23 cellular contexts compared by ENCODE assay signal in the genomic region with DNA sequence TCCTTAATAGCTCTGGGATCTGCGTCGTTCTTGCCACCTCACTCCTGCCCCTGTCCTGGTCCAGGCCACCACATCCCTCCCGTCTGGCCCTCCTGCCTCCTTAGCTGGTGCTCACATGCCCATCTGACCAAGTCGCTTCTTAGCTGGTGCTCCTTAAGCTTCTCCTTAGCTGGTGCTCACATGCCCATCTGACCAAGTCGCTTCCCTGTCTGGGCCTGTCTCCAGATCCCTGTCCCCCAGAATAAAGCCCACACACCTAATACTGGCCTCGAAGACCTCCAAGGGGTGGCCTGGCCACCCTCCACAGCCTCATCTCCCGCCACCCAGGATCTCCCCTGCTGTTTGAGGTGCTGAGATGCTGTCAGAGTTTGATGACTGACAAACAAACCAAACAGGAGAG. TPM values are rescaled to one million over a fixed set of nuclear protein-coding genes. Genes with fewer than 3 reads are reported as not detected.
"Had no signal": no experiment of that assay in that cellular context is flagged by ENCODE, and none has a peak within 500 bp of the region (broad histone marks: within the 10 kb centered on the region; RNA-seq: fewer than 3 reads in every experiment).

No MANE protein-coding gene starts in this region.

- H3K27ac ChIP-seq: heart right ventricle, hepatocyte, lower lobe of right lung, parathyroid adenoma, stomach, testis, thyroid gland, upper lobe of right lung had no signal

- FAIRE-seq: urothelium cell line had no signal

- H3K27ac Mint-ChIP-seq: mesothelial cell of epicardium; naive B cell; nephron progenitor cell; stimulated activated naive B cell treated with anti-CD40 and anti-IgM and Interleukin-4, amounts not matched to agents 10 μg/mL and 1 μg/mL and 100 μg/mL, for 72 hours had no signal

- H2AFZ ChIP-seq: hepatocyte, parathyroid adenoma had no signal

- H3K27me3 ChIP-seq: testis, thyroid gland had no signal

- H3K36me3 Mint-ChIP-seq: mesothelial cell of epicardium; naive B cell; natural killer cell; stimulated activated naive B cell treated with anti-CD40 and anti-IgM and Interleukin-4, amounts not matched to agents 10 μg/mL and 1 μg/mL and 100 μg/mL, for 72 hours had no signal

- H3K79me2 ChIP-seq: hepatocyte, parathyroid adenoma had no signal

- H3K9me3 ChIP-seq: heart right ventricle, lower lobe of right lung, stomach, testis, thyroid gland, upper lobe of right lung had no signal

- H3K9ac ChIP-seq: parathyroid adenoma had no signal

- H3K4me3 ChIP-seq: heart right ventricle, hepatocyte, lower lobe of right lung, smooth muscle cell, stomach, testis, thyroid gland, upper lobe of right lung had no signal

- H3K4me2 ChIP-seq: hepatocyte, smooth muscle cell had no signal

- H3K36me3 ChIP-seq: heart right ventricle, lower lobe of right lung, stomach, thyroid gland, upper lobe of right lung had no signal

- H3K4me1 ChIP-seq: parathyroid adenoma had no signal

- H3K9me3 Mint-ChIP-seq: mesothelial cell of epicardium; natural killer cell; nephron progenitor cell; stimulated activated naive B cell treated with anti-CD40 and anti-IgM and Interleukin-4, amounts not matched to agents 10 μg/mL and 1 μg/mL and 100 μg/mL, for 72 hours had no signal

- H3K4me3 Mint-ChIP-seq: stimulated activated naive B cell treated with anti-CD40 and anti-IgM and Interleukin-4, amounts not matched to agents 10 μg/mL and 1 μg/mL and 100 μg/mL, for 72 hours had no signal

RNA-seq across cellular contexts. Expression of a gene that starts 35.2 kb away (rescaled TPM):
- total RNA-seq: heart right ventricle, hepatocyte, left cardiac atrium, left lobe of liver, left ventricle myocardium superior, mammary epithelial cell, mesothelial cell of epicardium, mononuclear cell, natural killer cell, pulmonary artery endothelial cell, right cardiac atrium, skeletal muscle tissue, smooth muscle cell, thyroid gland, upper lobe of right lung had no signal
- polyA plus RNA-seq: heart right ventricle, mammary epithelial cell, smooth muscle cell had no signal
